19 cellular contexts compared by ENCODE assay signal in genomic region chr11:72201445-72201844, GRCh38. TPM values are rescaled to one million over a fixed set of nuclear protein-coding genes. Genes with fewer than 3 reads are reported as not detected.
"Had no signal": no experiment of that assay in that cellular context is flagged by ENCODE, and none has a peak within 500 bp of the region (broad histone marks: within the 10 kb centered on the region; RNA-seq: fewer than 3 reads in every experiment).

No MANE protein-coding gene starts in this region.

RNA-seq across cellular contexts. Expression of gene FOLR1, which starts 9.5 kb away (rescaled TPM):
- total RNA-seq: activated CD4-positive, alpha-beta memory T cell treated with anti-CD3 and anti-CD28 coated beads, Interleukin-2, amount 10 ng/mL, durations not matched to agents 7 days and 5 days; activated CD4-positive, alpha-beta T cell treated with anti-CD3 and anti-CD28 coated beads for 36 hours; activated CD4-positive, alpha-beta T cell treated with anti-CD3 and anti-CD28 coated beads, Interleukin-2, amount 10 ng/mL, durations not matched to agents 7 days and 5 days; activated CD8-positive, alpha-beta memory T cell treated with anti-CD3 and anti-CD28 coated beads, Interleukin-2, amount 10 ng/mL, durations not matched to agents 7 days and 5 days; activated CD8-positive, alpha-beta T cell treated with anti-CD3 and anti-CD28 coated beads, Interleukin-2, amount 10 ng/mL, durations not matched to agents 7 days and 5 days; activated naive CD4-positive, alpha-beta T cell treated with anti-CD3 and anti-CD28 coated beads for 36 hours; activated naive CD4-positive, alpha-beta T cell treated with anti-CD3 and anti-CD28 coated beads, Interleukin-2, amount 50 U/mL, for 72 hours; activated naive CD8-positive, alpha-beta T cell treated with anti-CD3 and anti-CD28 coated beads for 36 hours; activated T-cell treated with anti-CD3 and anti-CD28 coated beads, Interleukin-2, amount 50 U/mL, for 72 hours; activated T-helper 1 cell treated with anti-CD3 and anti-CD28 coated beads, Interleukin-12 subunit alpha, Interleukin-12 subunit beta, Interleukin-2, Interleukin-4 antibody, amounts not matched to agents 30 ng/mL and 10 ng/mL and 1 ng/mL, durations not matched to agents 14 hours and 24 hours and 36 hours; activated T-helper 17 cell treated with anti-CD3 and anti-CD28 coated beads, Interleukin-2, amount 50 U/mL, for 72 hours; aorta; T-helper 1 cell treated with Interleukin-12 subunit alpha and Interleukin-12 subunit beta and Interleukin-4 antibody, amounts not matched to agents 30 ng/mL and 1 ng/mL, for 36 hours; T-helper 17 cell; T-helper 2 cell treated with Interferon-gamma antibody and Interleukin-4, amounts not matched to agents 100 ng/mL and 5 ng/mL, for 36 hours had no signal
- polyA plus RNA-seq: aorta had no signal

RNA-seq across cellular contexts. Expression of gene FOLR2, which starts 15.1 kb away (rescaled TPM):
- total RNA-seq: activated CD4-positive, alpha-beta memory T cell treated with anti-CD3 and anti-CD28 coated beads, Interleukin-2, amount 10 ng/mL, durations not matched to agents 7 days and 5 days; activated CD4-positive, alpha-beta T cell treated with anti-CD3 and anti-CD28 coated beads for 36 hours; activated CD4-positive, alpha-beta T cell treated with anti-CD3 and anti-CD28 coated beads, Interleukin-2, amount 10 ng/mL, durations not matched to agents 7 days and 5 days; activated CD8-positive, alpha-beta memory T cell treated with anti-CD3 and anti-CD28 coated beads, Interleukin-2, amount 10 ng/mL, durations not matched to agents 7 days and 5 days; activated CD8-positive, alpha-beta T cell treated with anti-CD3 and anti-CD28 coated beads, Interleukin-2, amount 10 ng/mL, durations not matched to agents 7 days and 5 days; activated naive CD4-positive, alpha-beta T cell treated with anti-CD3 and anti-CD28 coated beads for 36 hours; activated naive CD4-positive, alpha-beta T cell treated with anti-CD3 and anti-CD28 coated beads, Interleukin-2, amount 50 U/mL, for 72 hours; activated naive CD8-positive, alpha-beta T cell treated with anti-CD3 and anti-CD28 coated beads for 36 hours; activated T-cell treated with anti-CD3 and anti-CD28 coated beads, Interleukin-2, amount 50 U/mL, for 4 hours; activated T-cell treated with anti-CD3 and anti-CD28 coated beads, Interleukin-2, amount 50 U/mL, for 72 hours; activated T-helper 1 cell treated with anti-CD3 and anti-CD28 coated beads, Interleukin-12 subunit alpha, Interleukin-12 subunit beta, Interleukin-2, Interleukin-4 antibody, amounts not matched to agents 30 ng/mL and 10 ng/mL and 1 ng/mL, durations not matched to agents 14 hours and 24 hours and 36 hours; activated T-helper 17 cell treated with anti-CD3 and anti-CD28 coated beads, Interleukin-2, amount 50 U/mL, for 72 hours; T-helper 1 cell treated with Interleukin-12 subunit alpha and Interleukin-12 subunit beta and Interleukin-4 antibody, amounts not matched to agents 30 ng/mL and 1 ng/mL, for 36 hours; T-helper 17 cell; T-helper 2 cell treated with Interferon-gamma antibody and Interleukin-4, amounts not matched to agents 100 ng/mL and 5 ng/mL, for 36 hours; WTC11 had no signal

RNA-seq across cellular contexts. Expression of gene PHOX2A, which starts 42.5 kb away (rescaled TPM):
- total RNA-seq: activated CD4-positive, alpha-beta memory T cell treated with anti-CD3 and anti-CD28 coated beads, Interleukin-2, amount 10 ng/mL, durations not matched to agents 7 days and 5 days; activated CD4-positive, alpha-beta T cell treated with anti-CD3 and anti-CD28 coated beads for 36 hours; activated CD4-positive, alpha-beta T cell treated with anti-CD3 and anti-CD28 coated beads, Interleukin-2, amount 10 ng/mL, durations not matched to agents 7 days and 5 days; activated CD8-positive, alpha-beta memory T cell treated with anti-CD3 and anti-CD28 coated beads, Interleukin-2, amount 10 ng/mL, durations not matched to agents 7 days and 5 days; activated CD8-positive, alpha-beta T cell treated with anti-CD3 and anti-CD28 coated beads, Interleukin-2, amount 10 ng/mL, durations not matched to agents 7 days and 5 days; activated naive CD4-positive, alpha-beta T cell treated with anti-CD3 and anti-CD28 coated beads for 36 hours; activated naive CD4-positive, alpha-beta T cell treated with anti-CD3 and anti-CD28 coated beads, Interleukin-2, amount 50 U/mL, for 72 hours; activated naive CD8-positive, alpha-beta T cell treated with anti-CD3 and anti-CD28 coated beads for 36 hours; activated T-cell treated with anti-CD3 and anti-CD28 coated beads, Interleukin-2, amount 50 U/mL, for 4 hours; activated T-cell treated with anti-CD3 and anti-CD28 coated beads, Interleukin-2, amount 50 U/mL, for 72 hours; activated T-helper 1 cell treated with anti-CD3 and anti-CD28 coated beads, Interleukin-12 subunit alpha, Interleukin-12 subunit beta, Interleukin-2, Interleukin-4 antibody, amounts not matched to agents 30 ng/mL and 10 ng/mL and 1 ng/mL, durations not matched to agents 14 hours and 24 hours and 36 hours; activated T-helper 17 cell treated with anti-CD3 and anti-CD28 coated beads, Interleukin-2, amount 50 U/mL, for 72 hours; aorta; cardiac septum; cerebellum; T-helper 1 cell treated with Interleukin-12 subunit alpha and Interleukin-12 subunit beta and Interleukin-4 antibody, amounts not matched to agents 30 ng/mL and 1 ng/mL, for 36 hours; T-helper 17 cell; T-helper 2 cell treated with Interferon-gamma antibody and Interleukin-4, amounts not matched to agents 100 ng/mL and 5 ng/mL, for 36 hours had no signal
- polyA plus RNA-seq: aorta had no signal
